ENCODE assay signal across 1 cellular context in the genomic region with DNA sequence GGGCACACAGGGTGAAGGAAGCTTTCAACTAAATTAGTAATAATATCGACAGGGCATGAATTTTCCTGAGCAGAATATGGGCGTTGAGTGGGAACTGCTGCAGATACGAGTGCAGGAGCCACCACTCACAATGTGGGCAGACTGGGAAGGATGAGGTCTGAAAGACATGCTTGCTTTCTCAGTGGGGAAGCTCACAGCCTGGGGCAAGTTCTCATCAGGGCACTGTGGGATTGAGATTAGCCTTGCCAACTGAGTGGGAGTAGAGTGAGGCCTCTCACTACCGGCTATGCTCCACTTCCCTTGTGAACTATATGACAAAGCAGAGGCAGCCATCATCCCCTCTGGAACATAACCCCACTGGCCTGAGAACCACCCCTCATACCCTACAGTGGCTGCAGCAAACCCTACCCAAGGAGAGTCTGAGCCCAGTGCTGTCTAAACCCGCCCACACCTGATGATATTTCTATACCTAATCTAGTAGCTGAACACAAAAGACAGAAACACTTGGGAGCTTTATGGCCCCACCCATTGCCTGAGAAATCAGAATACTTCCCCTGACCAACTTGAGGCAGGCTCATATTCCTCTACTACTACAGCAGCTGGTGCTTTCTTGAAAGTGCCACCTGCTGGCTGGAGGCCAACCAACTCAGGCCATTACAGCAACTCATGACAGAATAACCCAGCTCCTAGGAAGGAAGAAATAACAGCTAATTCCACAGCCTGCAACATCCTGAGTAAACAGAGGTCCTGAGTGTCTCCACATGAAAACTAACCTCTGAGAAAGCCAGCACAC.
TF ChIP-seq lines count a peak whose summit lies in the region.

No MANE protein-coding gene starts in this region.

TF ChIP-seq in GM12878, 131 proteins besides CTCF, POLR2A, EP300 and RAD21 (continued from another document):
- TF ChIP-seq ETV6 (conservative IDR thresholded peaks at IDR 0.05 in 1 of 2, IDR thresholded peaks at IDR 0.05 in 1 of 2; ENCODE audit: borderline replicate concordance in 1 of 2, low read depth in 1 of 2) (no peak), NFIC (IDR thresholded peaks at IDR 0.05; ENCODE audit: low read depth, low read length) (no peak), ATF7 (IDR thresholded peaks at IDR 0.05; ENCODE audit: low read depth) (no peak), TAF1 (IDR thresholded peaks at IDR 0.05; ENCODE audit: borderline replicate concordance, low read depth, low read length) (no peak), SRF (IDR thresholded peaks at IDR 0.05; ENCODE audit: low read depth in 2 of 2, low read length in 2 of 2) (no peak), BACH1 (IDR thresholded peaks at IDR 0.05; ENCODE audit: borderline replicate concordance) (no peak), ESRRA (IDR thresholded peaks at IDR 0.05; ENCODE audit: low read length) (no peak), ZSCAN29 (IDR thresholded peaks at IDR 0.05) (no peak)
- TF ChIP-seq, protein P1, sequence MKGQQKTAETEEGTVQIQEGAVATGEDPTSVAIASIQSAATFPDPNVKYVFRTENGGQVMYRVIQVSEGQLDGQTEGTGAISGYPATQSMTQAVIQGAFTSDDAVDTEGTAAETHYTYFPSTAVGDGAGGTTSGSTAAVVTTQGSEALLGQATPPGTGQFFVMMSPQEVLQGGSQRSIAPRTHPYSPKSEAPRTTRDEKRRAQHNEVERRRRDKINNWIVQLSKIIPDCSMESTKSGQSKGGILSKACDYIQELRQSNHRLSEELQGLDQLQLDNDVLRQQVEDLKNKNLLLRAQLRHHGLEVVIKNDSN (IDR thresholded peaks at IDR 0.05; ENCODE audit: borderline replicate concordance, extremely low read length, insufficient read depth, low read depth, low read length): no peak
- TF ChIP-seq, protein P2, sequence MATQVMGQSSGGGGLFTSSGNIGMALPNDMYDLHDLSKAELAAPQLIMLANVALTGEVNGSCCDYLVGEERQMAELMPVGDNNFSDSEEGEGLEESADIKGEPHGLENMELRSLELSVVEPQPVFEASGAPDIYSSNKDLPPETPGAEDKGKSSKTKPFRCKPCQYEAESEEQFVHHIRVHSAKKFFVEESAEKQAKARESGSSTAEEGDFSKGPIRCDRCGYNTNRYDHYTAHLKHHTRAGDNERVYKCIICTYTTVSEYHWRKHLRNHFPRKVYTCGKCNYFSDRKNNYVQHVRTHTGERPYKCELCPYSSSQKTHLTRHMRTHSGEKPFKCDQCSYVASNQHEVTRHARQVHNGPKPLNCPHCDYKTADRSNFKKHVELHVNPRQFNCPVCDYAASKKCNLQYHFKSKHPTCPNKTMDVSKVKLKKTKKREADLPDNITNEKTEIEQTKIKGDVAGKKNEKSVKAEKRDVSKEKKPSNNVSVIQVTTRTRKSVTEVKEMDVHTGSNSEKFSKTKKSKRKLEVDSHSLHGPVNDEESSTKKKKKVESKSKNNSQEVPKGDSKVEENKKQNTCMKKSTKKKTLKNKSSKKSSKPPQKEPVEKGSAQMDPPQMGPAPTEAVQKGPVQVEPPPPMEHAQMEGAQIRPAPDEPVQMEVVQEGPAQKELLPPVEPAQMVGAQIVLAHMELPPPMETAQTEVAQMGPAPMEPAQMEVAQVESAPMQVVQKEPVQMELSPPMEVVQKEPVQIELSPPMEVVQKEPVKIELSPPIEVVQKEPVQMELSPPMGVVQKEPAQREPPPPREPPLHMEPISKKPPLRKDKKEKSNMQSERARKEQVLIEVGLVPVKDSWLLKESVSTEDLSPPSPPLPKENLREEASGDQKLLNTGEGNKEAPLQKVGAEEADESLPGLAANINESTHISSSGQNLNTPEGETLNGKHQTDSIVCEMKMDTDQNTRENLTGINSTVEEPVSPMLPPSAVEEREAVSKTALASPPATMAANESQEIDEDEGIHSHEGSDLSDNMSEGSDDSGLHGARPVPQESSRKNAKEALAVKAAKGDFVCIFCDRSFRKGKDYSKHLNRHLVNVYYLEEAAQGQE (IDR thresholded peaks at IDR 0.05; ENCODE audit: low read depth, low read length): no peak
